In genomic region chr13:33310245-33311038, GRCh38 we compare ENCODE assay signal across 19 cellular contexts. TPM values are rescaled to one million over a fixed set of nuclear protein-coding genes. Genes with fewer than 3 reads are reported as not detected.
DNase-seq lines count a peak whose midpoint lies in the region; ATAC-seq, FAIRE-seq and TF ChIP-seq lines count a peak whose summit lies in the region.
"Had no signal": no experiment of that assay in that cellular context is flagged by ENCODE, and none has a peak within 500 bp of the region (broad histone marks: within the 10 kb centered on the region; RNA-seq: fewer than 3 reads in every experiment).

No MANE protein-coding gene starts in this region.

- intact Hi-C loops in left colon (cut with DNase I, micrococcal nuclease): no loop called here

- FAIRE-seq in bronchial epithelial cell (lab: Jason Lieb, UNC): no peak
- FAIRE-seq in urothelium cell line (lab: Jason Lieb, UNC): no peak
- FAIRE-seq: A549, D721Med, GM12892, GM18507, H54 had no signal

- DNase-seq in NCI-H1417 (lab: John Stamatoyannopoulos, UW) (peak in 2 of 3 experiments; percentile 15 to 61), NCI-H1417 treated with DMSO at 0.1 percent for 48 hours (lab: John Stamatoyannopoulos, UW) (no peak), bronchial epithelial cell (ENCODE audit: low read depth) (peak; percentile 69), left colon (no peak), dermis blood vessel endothelial cell (no peak), dedifferentiated amniotic fluid mesenchymal stem cell (ENCODE audit: extremely low spot score) (no peak), urothelium cell line (ENCODE audit: low spot score) (no peak), NCI-H345 treated with DMSO at 0.1 percent for 48 hours (lab: John Stamatoyannopoulos, UW; ENCODE audit: unreplicated experiment) (no peak)
- DNase-seq: AML-193; Caco-2; CD4-positive, alpha-beta T cell; GDM1; HCEC 1CT had no signal

- no peaks in the 10 kb centered on the region for H3K36me3 ChIP-seq in bronchial epithelial cell (ENCODE audit: control insufficient read depth, insufficient read depth, low read length)

- no peak overlapping the region for H3K4me3 ChIP-seq in bronchial epithelial cell (ENCODE audit: low read depth, low read length)
- H3K4me3 ChIP-seq: A549, GM23338 had no signal

- ATAC-seq in left colon: peak; percentile 56
- ATAC-seq: A549, GM23338 had no signal

- no peak for TF ChIP-seq CTCF in bronchial epithelial cell (IDR thresholded peaks at IDR 0.05; ENCODE audit: insufficient read depth, low read length, severe bottlenecking)

- H3K27me3 ChIP-seq in bronchial epithelial cell (ENCODE audit: control insufficient read depth, insufficient read depth, low read length): no peaks in the 10 kb centered on the region

RNA-seq across cellular contexts. Expression of gene STARD13, which starts 24.9 kb away (rescaled TPM):
- total RNA-seq in bronchial epithelial cell: 1.0 and 2.1 TPM in 2 replicates
- 10 to 100 TPM; 28.7 to 32.9 TPM for total RNA-seq in left colon
- total RNA-seq in dermis blood vessel endothelial cell: 27.1 and 27.7 TPM in 2 replicates
- total RNA-seq: CD4-positive, alpha-beta T cell had no signal

Comparison
In these comparisons a context has a peak if more than half of its experiments do, and no peak if none do; other contexts are left out.
1. DNase-seq: peak in NCI-H1417 (2 of 3) and bronchial epithelial cell (single experiment); none in NCI-H1417 treated with DMSO at 0.1 percent for 48 hours (single experiment), left colon (0 of 2), dermis blood vessel endothelial cell (single experiment), dedifferentiated amniotic fluid mesenchymal stem cell (single experiment), urothelium cell line (single experiment) and NCI-H345 treated with DMSO at 0.1 percent for 48 hours (single experiment).